ENCODE assay signal across 8 cellular contexts in the genomic region with DNA sequence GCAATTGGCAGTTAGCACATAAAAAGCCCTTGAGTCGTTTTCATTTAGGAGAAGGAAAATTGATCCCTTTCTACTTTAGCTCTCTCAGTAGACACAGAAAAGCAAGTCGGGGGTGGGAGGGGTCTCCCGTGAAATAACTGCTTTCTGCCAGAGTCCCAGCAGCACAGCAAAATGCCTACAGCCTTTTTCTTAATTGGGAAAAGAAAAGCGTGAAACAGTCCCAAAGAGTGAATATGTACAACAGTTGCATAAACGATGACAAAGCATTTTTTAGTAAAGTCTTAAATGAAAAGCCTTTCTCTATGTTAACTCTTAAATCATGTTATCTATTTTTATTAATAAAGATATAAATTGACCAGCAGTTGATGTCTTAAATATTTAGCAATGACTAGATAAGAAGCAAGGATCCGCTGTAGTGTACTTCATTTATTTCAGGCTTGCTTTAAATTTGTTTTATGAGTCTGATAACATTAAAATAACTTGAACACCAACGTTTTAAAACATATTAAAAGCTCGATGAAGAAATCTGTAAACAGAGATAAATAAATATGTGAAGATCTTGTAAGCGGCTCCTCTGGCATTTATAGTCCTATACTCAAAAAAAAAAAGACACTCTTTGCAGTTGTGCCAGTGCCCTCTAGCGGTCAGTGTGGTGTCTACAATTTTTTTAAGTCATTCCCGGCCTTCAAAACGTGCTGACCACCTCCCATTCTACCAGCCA. TPM values are rescaled to one million over a fixed set of nuclear protein-coding genes. Genes with fewer than 3 reads are reported as not detected.
DNase-seq lines count a peak whose midpoint lies in the region; ATAC-seq and FAIRE-seq lines count a peak whose summit lies in the region.

No MANE protein-coding gene starts in this region.

- H2AFZ ChIP-seq in ACC112 (ENCODE audit: low read length, unreplicated experiment) (peak overlapping the region; percentile 80), Karpas-422 (ENCODE audit: low read length) (no peak overlapping the region)

- intact Hi-C loops in posterior cingulate gyrus (cut with DNase I) = no loop called here

- FAIRE-seq in RCC 7860 (lab: Jason Lieb, UNC) = peak; percentile 84

- H3K79me2 ChIP-seq in ACC112 (ENCODE audit: control insufficient read depth, insufficient read depth, low read length, unreplicated experiment) (no peaks in the 10 kb centered on the region), Karpas-422 (ENCODE audit: low read length) (no peaks in the 10 kb centered on the region)

- H3K9ac ChIP-seq in Karpas-422 (ENCODE audit: low read length) = no peak overlapping the region

- H3K27ac ChIP-seq in ACC112 (ENCODE audit: low read depth, low read length) (no peak overlapping the region), Karpas-422 (ENCODE audit: low read length) (no peak overlapping the region)

- H3K27me3 ChIP-seq in ACC112 (ENCODE audit: insufficient read depth, low read length) (no peaks in the 10 kb centered on the region), Karpas-422 (ENCODE audit: low read length) (no peaks in the 10 kb centered on the region)

- H3K9me2 ChIP-seq in Karpas-422 (replicated peaks; ENCODE audit: insufficient read depth, low read length) = no peaks in the 10 kb centered on the region

- ATAC-seq in GM18502 (IDR thresholded peaks at IDR 0.05; ENCODE audit: poor library complexity, unreplicated experiment) = peak; percentile 57

- H3K4me1 ChIP-seq in ACC112 (ENCODE audit: control insufficient read depth, insufficient read depth, low read length, unreplicated experiment) = no peaks in the 10 kb centered on the region
- H3K4me1 ChIP-seq in Karpas-422 (ENCODE audit: low read length) = no peaks in the 10 kb centered on the region

- DNase-seq in Karpas-422 = peak; percentile 86
- DNase-seq in RCC 7860 (ENCODE audit: low spot score) = peak; percentile 48
- peak; percentile 79 for DNase-seq in activated effector memory CD4-positive, alpha-beta T cell treated with anti-CD3 and anti-CD28 coated beads, Interleukin-2, amount 50 U/mL, for 16 hours
- DNase-seq in globus pallidus (ENCODE audit: low spot score) = peak; percentile 83
- peak in 6 of 10 donors; percentile 37 to 64 (median 46) for DNase-seq in posterior cingulate gyrus
- DNase-seq in NCI-H187 treated with DMSO at 0.1 percent for 48 hours (lab: John Stamatoyannopoulos, UW) = no peak

- H3K4me3 ChIP-seq in ACC112 (ENCODE audit: low read depth, low read length) (peak overlapping the region; percentile 61), Karpas-422 (ENCODE audit: low read length) (no peak overlapping the region)

- H4K20me1 ChIP-seq in Karpas-422 (ENCODE audit: insufficient read depth, low read depth, low read length) = no peaks in the 10 kb centered on the region

- H3K36me3 ChIP-seq in ACC112 (ENCODE audit: insufficient read depth, low read length) (no peaks in the 10 kb centered on the region), Karpas-422 (ENCODE audit: insufficient read depth, low read length) (no peaks in the 10 kb centered on the region)

- no peaks in the 10 kb centered on the region for H3K9me3 ChIP-seq in Karpas-422 (ENCODE audit: low read length)

- H3K4me2 ChIP-seq in Karpas-422 (ENCODE audit: low read depth, low read length, poor library complexity, severe bottlenecking) = no peak overlapping the region

RNA-seq across cellular contexts. Expression of a gene that starts 42.3 kb away (rescaled TPM):
- 72.4 and 84.5 TPM in 2 replicates for total RNA-seq in Karpas-422 (2014; rRNA removed; shearing (Covaris generic); ENCODE audit: low replicate concordance)
